In genomic region chr4:27616166-27616565, GRCh38 we compare ENCODE assay signal across 22 cellular contexts.
A peak's percentile ranks its signal among the peaks of the same experiment; 100 is the strongest.
DNase-seq lines count a peak whose midpoint lies in the region; TF ChIP-seq lines count a peak whose summit lies in the region.
"Had no signal": no experiment of that assay in that cellular context is flagged by ENCODE, and none has a peak within 500 bp of the region (broad histone marks: within the 10 kb centered on the region; RNA-seq: fewer than 3 reads in every experiment).

No MANE protein-coding gene starts in this region.

- no peaks in the 10 kb centered on the region for H3K27me3 ChIP-seq in kidney epithelial cell (ENCODE audit: control insufficient read depth, insufficient read depth, low read length)
- H3K27me3 ChIP-seq: BLaER1, SJCRH30 had no signal

- H3K4me3 ChIP-seq in choroid plexus epithelial cell (ENCODE audit: low read depth, low read length) (no peak overlapping the region), kidney epithelial cell (ENCODE audit: low read depth, low read length) (no peak overlapping the region), skeletal muscle cell (ENCODE audit: low read depth, low read length) (no peak overlapping the region)
- H3K4me3 ChIP-seq: BLaER1, SJCRH30 had no signal

- peak; percentile 19 for DNase-seq in HS-5 (ENCODE audit: low read depth)
- DNase-seq in choroid plexus epithelial cell (ENCODE audit: low read depth), result peak; percentile 9
- DNase-seq in kidney epithelial cell (ENCODE audit: low read depth), result peak; percentile 38
- peak; percentile 81 for DNase-seq in skeletal muscle cell (ENCODE audit: low read depth)
- no peak for DNase-seq in DMS53 treated with DMSO at 0.1 percent for 48 hours (lab: John Stamatoyannopoulos, UW; ENCODE audit: unreplicated experiment)
- no peak for DNase-seq in activated naive CD4-positive, alpha-beta T cell treated with anti-CD3 and anti-CD28 coated beads, Interleukin-2, amount 50 U/mL, for 16 hours
- no peak for DNase-seq in GM19240 (ENCODE audit: insufficient read length, low spot score)
- DNase-seq: CD4-positive, alpha-beta T cell; COR-L47; DMS 273 treated with DMSO at 0.1 percent for 48 hours; DND-41; GOT3; HCEC 1CT; KG1; NCI-H1092 treated with DMSO at 0.1 percent for 48 hours; NCI-H1436 treated with DMSO at 0.1 percent for 48 hours; NCI-H1930; NCI-H510A; NCI-H748 treated with DMSO at 0.1 percent for 48 hours; NK-92 treated with Interleukin-12 subunit alpha and Interleukin-12 subunit beta, amount 100 ng/mL, for 24 hours; SJCRH30 had no signal

- TF ChIP-seq CTCF in choroid plexus epithelial cell (conservative IDR thresholded peaks at IDR 0.05; ENCODE audit: low read depth, low read length) (no peak), kidney epithelial cell (IDR thresholded peaks at IDR 0.05; ENCODE audit: insufficient read depth, low read length, poor library complexity, severe bottlenecking) (no peak)

- H3K36me3 ChIP-seq in kidney epithelial cell (ENCODE audit: control insufficient read depth, insufficient read depth, low read length), result no peaks in the 10 kb centered on the region
- H3K36me3 ChIP-seq: BLaER1, SJCRH30 had no signal

Comparison
In these comparisons a context has a peak if more than half of its experiments do, and no peak if none do; other contexts are left out.
1. DNase-seq: peak in HS-5 (single experiment), choroid plexus epithelial cell (single experiment), kidney epithelial cell (single experiment) and skeletal muscle cell (single experiment); none in DMS53 treated with DMSO at 0.1 percent for 48 hours (single experiment), activated naive CD4-positive, alpha-beta T cell treated with anti-CD3 and anti-CD28 coated beads, Interleukin-2, amount 50 U/mL, for 16 hours (single experiment) and GM19240 (single experiment).